ENCODE assay signal across 1 cellular context in the genomic region with DNA sequence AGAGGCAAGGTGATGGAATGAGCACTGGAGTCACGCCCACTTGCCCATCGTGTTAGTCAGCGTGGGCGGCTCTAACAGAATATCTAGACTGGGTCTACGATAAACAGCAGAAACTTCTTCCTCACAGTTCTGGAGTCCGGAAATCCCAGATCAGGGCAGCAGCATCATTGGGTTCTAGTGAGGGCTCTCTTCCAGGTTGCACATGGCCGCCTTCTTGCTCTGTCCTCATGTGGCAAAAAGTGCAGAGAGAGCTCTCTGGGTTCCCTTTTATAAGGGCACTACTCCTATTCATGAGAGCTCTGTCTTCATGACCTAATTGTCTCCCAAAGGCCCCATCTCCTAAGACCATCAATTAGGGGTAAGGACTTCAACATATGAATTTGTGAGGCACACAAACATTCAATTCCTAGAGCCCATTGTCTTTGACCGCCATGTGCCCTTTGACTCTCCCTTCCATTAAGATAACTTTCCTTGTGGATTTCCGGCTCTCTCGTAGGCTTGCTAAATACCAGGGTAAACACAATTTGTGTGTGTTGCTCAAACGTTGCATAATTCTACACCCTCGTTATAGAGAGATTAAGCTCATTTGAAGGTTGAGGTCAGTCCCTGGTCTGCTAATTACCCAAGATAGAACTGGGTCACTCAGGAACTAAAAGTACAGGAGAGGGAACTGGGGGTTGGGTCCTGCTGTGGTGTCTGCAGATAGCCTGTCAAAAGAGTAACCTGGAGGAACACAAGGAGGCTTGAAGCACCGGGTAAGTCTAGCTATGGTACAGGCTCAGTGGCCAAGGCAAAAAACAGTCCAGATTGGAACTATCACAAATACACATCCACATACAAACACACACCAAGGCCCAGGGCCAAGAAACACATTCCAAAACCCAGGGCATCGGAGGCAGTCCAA.
TF ChIP-seq lines count a peak whose summit lies in the region.

No MANE protein-coding gene starts in this region.

TF ChIP-seq in HepG2, 621 proteins besides CTCF, POLR2A, EP300 and RAD21 (continued from another document and continues in another):
- TF ChIP-seq ZNF142 (CRISPR knock-in tag; IDR thresholded peaks at IDR 0.05): 0 out of 2 replicates have a peak, but pooled peaks have one; percentile 68
- TF ChIP-seq ZIK1 (CRISPR knock-in tag; IDR thresholded peaks at IDR 0.05; ENCODE audit: borderline replicate concordance, low read depth): no peak
- TF ChIP-seq BCL3 (CRISPR knock-in tag; IDR thresholded peaks at IDR 0.05): peak; percentile 55; the same call in 1 of the 2 replicates
- TF ChIP-seq NFATC3 (CRISPR knock-in tag; IDR thresholded peaks at IDR 0.05): no peak
- TF ChIP-seq ZNF557 (CRISPR knock-in tag; IDR thresholded peaks at IDR 0.05): peak; percentile 38; the same call in 1 of the 2 replicates
- TF ChIP-seq BRD4 (CRISPR knock-in tag; IDR thresholded peaks at IDR 0.05): no peak
- TF ChIP-seq PRMT3 (CRISPR knock-in tag; IDR thresholded peaks at IDR 0.05; ENCODE audit: borderline replicate concordance, low read depth): no peak
- peak; percentile 51; the same call in 1 of the 2 replicates for TF ChIP-seq ZSCAN29 (CRISPR knock-in tag; conservative IDR thresholded peaks at IDR 0.05)
- TF ChIP-seq KDM5B (CRISPR knock-in tag; IDR thresholded peaks at IDR 0.05; ENCODE audit: borderline replicate concordance): no peak
- TF ChIP-seq SNAI1 (CRISPR knock-in tag; IDR thresholded peaks at IDR 0.05; ENCODE audit: borderline replicate concordance): no peak
- TF ChIP-seq FOXC1 (CRISPR knock-in tag; IDR thresholded peaks at IDR 0.05; ENCODE audit: borderline replicate concordance): no peak
- no peak for TF ChIP-seq ZNF672 (CRISPR knock-in tag; IDR thresholded peaks at IDR 0.05)
- no peak for TF ChIP-seq ZNF432 (CRISPR knock-in tag; IDR thresholded peaks at IDR 0.05; ENCODE audit: borderline replicate concordance)
- TF ChIP-seq ELF4 (CRISPR knock-in tag; IDR thresholded peaks at IDR 0.05; ENCODE audit: borderline replicate concordance): peak; percentile 76; the same call in 1 of the 2 replicates
- peak; percentile 75 for TF ChIP-seq RFXAP (CRISPR knock-in tag; IDR thresholded peaks at IDR 0.05; ENCODE audit: borderline replicate concordance)
- peak; percentile 94 to 97 for TF ChIP-seq NR2F1 (CRISPR knock-in tag; IDR thresholded peaks at IDR 0.05)
- no peak for TF ChIP-seq NR3C1 (CRISPR knock-in tag; IDR thresholded peaks at IDR 0.05)
- TF ChIP-seq SALL1 (CRISPR knock-in tag; IDR thresholded peaks at IDR 0.05): peak; percentile 88
- TF ChIP-seq CBX2 (IDR thresholded peaks at IDR 0.05; ENCODE audit: low read depth, low read length): no peak
- TF ChIP-seq CBX2 (CRISPR knock-in tag; IDR thresholded peaks at IDR 0.05; ENCODE audit: low read depth): peak; percentile 82; the same call in 1 of the 2 replicates
- no peak for TF ChIP-seq CENPT (CRISPR knock-in tag; IDR thresholded peaks at IDR 0.05; ENCODE audit: low read depth)
- peak; percentile 99 for TF ChIP-seq FOXA3 (CRISPR knock-in tag; IDR thresholded peaks at IDR 0.05)
- TF ChIP-seq, protein P1, sequence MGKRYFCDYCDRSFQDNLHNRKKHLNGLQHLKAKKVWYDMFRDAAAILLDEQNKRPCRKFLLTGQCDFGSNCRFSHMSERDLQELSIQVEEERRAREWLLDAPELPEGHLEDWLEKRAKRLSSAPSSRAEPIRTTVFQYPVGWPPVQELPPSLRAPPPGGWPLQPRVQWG (CRISPR knock-in tag; IDR thresholded peaks at IDR 0.05; ENCODE audit: borderline replicate concordance, low read depth): no peak
- no peak for TF ChIP-seq ARNT (IDR thresholded peaks at IDR 0.05)
- TF ChIP-seq TAF1 (CRISPR knock-in tag; IDR thresholded peaks at IDR 0.05): no peak; the same call in 1 of the 2 replicates
- TF ChIP-seq EED (CRISPR knock-in tag; IDR thresholded peaks at IDR 0.05): no peak
- TF ChIP-seq, protein P2, sequence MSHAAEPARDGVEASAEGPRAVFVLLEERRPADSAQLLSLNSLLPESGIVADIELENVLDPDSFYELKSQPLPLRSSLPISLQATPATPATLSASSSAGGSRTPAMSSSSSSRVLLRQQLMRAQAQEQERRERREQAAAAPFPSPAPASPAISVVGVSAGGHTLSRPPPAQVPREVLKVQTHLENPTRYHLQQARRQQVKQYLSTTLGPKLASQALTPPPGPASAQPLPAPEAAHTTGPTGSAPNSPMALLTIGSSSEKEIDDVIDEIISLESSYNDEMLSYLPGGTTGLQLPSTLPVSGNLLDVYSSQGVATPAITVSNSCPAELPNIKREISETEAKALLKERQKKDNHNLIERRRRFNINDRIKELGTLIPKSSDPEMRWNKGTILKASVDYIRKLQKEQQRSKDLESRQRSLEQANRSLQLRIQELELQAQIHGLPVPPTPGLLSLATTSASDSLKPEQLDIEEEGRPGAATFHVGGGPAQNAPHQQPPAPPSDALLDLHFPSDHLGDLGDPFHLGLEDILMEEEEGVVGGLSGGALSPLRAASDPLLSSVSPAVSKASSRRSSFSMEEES (CRISPR knock-in tag; IDR thresholded peaks at IDR 0.05): peak; percentile 84
- peak; percentile 99 for TF ChIP-seq MIXL1 (CRISPR knock-in tag; IDR thresholded peaks at IDR 0.05)
- TF ChIP-seq PBX3 (CRISPR knock-in tag; IDR thresholded peaks at IDR 0.05; ENCODE audit: borderline replicate concordance): no peak
- TF ChIP-seq ZSCAN20 (CRISPR knock-in tag; IDR thresholded peaks at IDR 0.05; ENCODE audit: borderline replicate concordance): no peak
- no peak for TF ChIP-seq PAWR (CRISPR knock-in tag; IDR thresholded peaks at IDR 0.05; ENCODE audit: borderline replicate concordance)
- TF ChIP-seq CERS6 (CRISPR knock-in tag; IDR thresholded peaks at IDR 0.05): no peak
- TF ChIP-seq NBN (conservative IDR thresholded peaks at IDR 0.05): no peak
- TF ChIP-seq ZNF816 (CRISPR knock-in tag; IDR thresholded peaks at IDR 0.05; ENCODE audit: borderline replicate concordance): peak; percentile 58; the same call in 1 of the 2 replicates
- peak; percentile 89 for TF ChIP-seq GATA4 (IDR thresholded peaks at IDR 0.05; ENCODE audit: borderline replicate concordance, low read depth)
- TF ChIP-seq ZFX (CRISPR knock-in tag; IDR thresholded peaks at IDR 0.05; ENCODE audit: low read depth): no peak
- TF ChIP-seq BCL6 (CRISPR knock-in tag; IDR thresholded peaks at IDR 0.05): peak; percentile 100
- TF ChIP-seq GFI1 (CRISPR knock-in tag; IDR thresholded peaks at IDR 0.05; ENCODE audit: borderline replicate concordance): peak; percentile 94
- peak; percentile 99 for TF ChIP-seq HMG20B (CRISPR knock-in tag; conservative IDR thresholded peaks at IDR 0.05)
- no peak for TF ChIP-seq ATF5 (CRISPR knock-in tag; IDR thresholded peaks at IDR 0.05; ENCODE audit: low read depth)
- peak; percentile 32 for TF ChIP-seq PHF5A (CRISPR knock-in tag; IDR thresholded peaks at IDR 0.05; ENCODE audit: low read depth, unreplicated experiment)
- TF ChIP-seq MXI1 (IDR thresholded peaks at IDR 0.05; ENCODE audit: borderline replicate concordance, low read depth, low read length): no peak
- no peak for TF ChIP-seq ZNF607 (CRISPR knock-in tag; IDR thresholded peaks at IDR 0.05; ENCODE audit: borderline replicate concordance)
- TF ChIP-seq JUN (CRISPR knock-in tag; IDR thresholded peaks at IDR 0.05): 0 out of 2 replicates have a peak, but pooled peaks have one; percentile 64
